ENCODE assay signal across 8 cellular contexts in the genomic region with DNA sequence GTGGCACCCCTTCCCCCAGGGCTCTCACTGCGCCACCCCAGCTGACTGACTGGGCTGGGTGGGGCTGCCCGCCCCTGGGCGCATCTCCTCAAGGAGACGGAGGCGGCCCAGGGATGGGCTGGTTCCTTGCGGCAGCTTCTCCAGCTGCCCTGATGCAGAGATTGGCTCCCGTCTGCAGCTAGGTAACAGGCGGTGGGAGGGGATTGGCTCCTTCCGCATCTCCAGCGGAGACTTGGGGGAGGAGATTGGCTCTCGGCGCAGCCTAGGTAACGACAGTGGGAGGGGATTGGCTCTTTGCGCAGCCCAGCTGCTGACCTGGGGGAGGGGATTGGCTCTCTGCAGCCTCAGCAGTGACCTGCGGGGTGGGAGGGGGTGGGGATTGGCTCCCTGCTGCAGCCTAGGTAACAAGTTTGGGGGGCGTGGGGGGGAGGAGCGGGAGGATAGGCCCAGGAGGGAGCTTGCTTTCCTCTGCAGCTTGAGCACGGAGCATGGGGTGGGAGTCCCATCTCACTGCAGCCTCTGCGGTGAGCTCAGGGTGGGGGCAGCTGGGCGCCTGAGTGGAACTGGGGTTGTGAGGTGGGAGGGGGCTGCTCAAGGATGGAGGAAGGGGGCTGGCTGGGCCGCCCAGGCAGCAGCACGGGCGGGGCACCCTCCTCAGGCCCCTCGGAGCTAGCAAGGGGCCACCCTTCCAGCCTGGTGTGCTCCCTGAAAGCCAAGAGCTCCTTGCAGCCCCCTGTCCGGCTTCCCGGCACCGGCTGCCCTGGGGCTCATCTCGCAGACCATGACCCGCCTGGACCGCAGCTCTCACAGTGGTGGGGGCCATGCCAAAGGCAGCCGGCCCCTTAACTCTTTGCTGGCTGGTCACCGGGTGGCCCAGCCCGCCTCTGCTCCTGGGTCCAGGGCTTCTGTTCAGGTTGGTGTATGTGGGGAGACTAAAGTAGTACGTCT. TPM values are rescaled to one million over a fixed set of nuclear protein-coding genes. Genes with fewer than 3 reads are reported as not detected.
A peak's percentile ranks its signal among the peaks of the same experiment; 100 is the strongest.
DNase-seq lines count a peak whose midpoint lies in the region; ATAC-seq, FAIRE-seq and TF ChIP-seq lines count a peak whose summit lies in the region.

No MANE protein-coding gene starts in this region.

- TF ChIP-seq CTCF in WERI-Rb-1 (IDR thresholded peaks at IDR 0.05; ENCODE audit: low read depth, low read length) (no peak), fibroblast of villous mesenchyme (IDR thresholded peaks at IDR 0.05; ENCODE audit: insufficient read depth, low read depth, low read length) (no peak), neural crest cell (conservative IDR thresholded peaks at IDR 0.05) (no peak)

- H3K27me3 Mint-ChIP-seq in neural crest cell (ENCODE audit: low read depth) = no peaks in the 10 kb centered on the region

- no peak overlapping the region for H3K4me3 ChIP-seq in WERI-Rb-1 (ENCODE audit: low read depth, low read length)
- peak overlapping the region; percentile 52 for H3K4me3 ChIP-seq in fibroblast of villous mesenchyme (ENCODE audit: low read depth, low read length)

- in situ Hi-C loops in ACHN (cut with HindIII; ENCODE audit: low pct_ligation_motif_present, low pct_unique_long_range_greater_than_20kb, low sequenced_read_pairs) = no loop called here

- peaks cover 67% of the 10 kb centered on the region for H3K4me1 Mint-ChIP-seq in neural crest cell

- no peak for TF ChIP-seq POLR2A in H54 (IDR thresholded peaks at IDR 0.05; ENCODE audit: low read depth, low read length)

- peak overlapping the region; percentile 86 for H3K4me3 Mint-ChIP-seq in neural crest cell

- DNase-seq in ACHN (peak; percentile 64), HuH-7.5 (ENCODE audit: low spot score) (peak; percentile 28), WERI-Rb-1 (peak; percentile 95), fibroblast of villous mesenchyme (ENCODE audit: low read depth) (peak; percentile 92), neural crest cell (ENCODE audit: low read depth, low spot score) (peak; percentile 75), NOMO-1 treated with dmso at 0.1 percent for 144 hours (lab: John Stamatoyannopoulos, UW; ENCODE audit: unreplicated experiment) (no peak), H54 (ENCODE audit: insufficient read length, low spot score) (no peak)

- peaks cover 19% of the 10 kb centered on the region for H3K36me3 Mint-ChIP-seq in neural crest cell (ENCODE audit: low read depth)

- no peak for FAIRE-seq in H54 (lab: Jason Lieb, UNC)

- peak overlapping the region; percentile 43 for H3K27ac ChIP-seq in WERI-Rb-1

- peaks cover 97% of the 10 kb centered on the region for H3K36me3 ChIP-seq in WERI-Rb-1

- no peaks in the 10 kb centered on the region for H3K9me3 Mint-ChIP-seq in neural crest cell

- ATAC-seq in HG03159 (IDR thresholded peaks at IDR 0.05; ENCODE audit: unreplicated experiment) = no peak

- no peaks in the 10 kb centered on the region for H3K9me3 ChIP-seq in WERI-Rb-1 (ENCODE audit: severe bottlenecking)

- H3K27ac Mint-ChIP-seq in neural crest cell (ENCODE audit: unreplicated experiment) = no peak overlapping the region

- no peaks in the 10 kb centered on the region for H3K27me3 ChIP-seq in WERI-Rb-1 (ENCODE audit: insufficient read depth, low read depth, severe bottlenecking)

RNA-seq across cellular contexts. Expression of a gene that starts 6.4 kb away (rescaled TPM):
- total RNA-seq in fibroblast of villous mesenchyme = 110 and 132 TPM in 2 replicates
- total RNA-seq in neural crest cell = 121 and 131 TPM in 2 replicates

RNA-seq across cellular contexts. Expression of a gene that starts 16.9 kb away (rescaled TPM):
- total RNA-seq in fibroblast of villous mesenchyme = 61.3 and 75.7 TPM in 2 replicates
- 4.0 and 4.1 TPM in 2 replicates for total RNA-seq in neural crest cell

RNA-seq across cellular contexts. Expression of a gene that starts 46.8 kb away (rescaled TPM):
- total RNA-seq in fibroblast of villous mesenchyme = 42.5 and 60.9 TPM in 2 replicates
- total RNA-seq in neural crest cell = 210 and 216 TPM in 2 replicates

RNA-seq across cellular contexts. Expression of a gene that starts 53.1 kb away (rescaled TPM):
- 12.9 and 19.0 TPM in 2 replicates for total RNA-seq in fibroblast of villous mesenchyme
- total RNA-seq in neural crest cell = 22.6 and 25.8 TPM in 2 replicates

Comparison
In these comparisons a context has a peak if more than half of its experiments do, and no peak if none do; other contexts are left out.
1. DNase-seq: peak in ACHN (single experiment), HuH-7.5 (single experiment), WERI-Rb-1 (single experiment), fibroblast of villous mesenchyme (single experiment) and neural crest cell (single experiment); none in NOMO-1 treated with dmso at 0.1 percent for 144 hours (single experiment) and H54 (single experiment).
2. RNA of a gene that starts 16.9 kb away (total RNA-seq): 61.3 to 75.7 TPM in fibroblast of villous mesenchyme; 4.0 to 4.1 TPM in neural crest cell; every median in the first group is over 10 times any median in the second.